Comparison of ENCODE assay signal across 8 cellular contexts in the genomic region with DNA sequence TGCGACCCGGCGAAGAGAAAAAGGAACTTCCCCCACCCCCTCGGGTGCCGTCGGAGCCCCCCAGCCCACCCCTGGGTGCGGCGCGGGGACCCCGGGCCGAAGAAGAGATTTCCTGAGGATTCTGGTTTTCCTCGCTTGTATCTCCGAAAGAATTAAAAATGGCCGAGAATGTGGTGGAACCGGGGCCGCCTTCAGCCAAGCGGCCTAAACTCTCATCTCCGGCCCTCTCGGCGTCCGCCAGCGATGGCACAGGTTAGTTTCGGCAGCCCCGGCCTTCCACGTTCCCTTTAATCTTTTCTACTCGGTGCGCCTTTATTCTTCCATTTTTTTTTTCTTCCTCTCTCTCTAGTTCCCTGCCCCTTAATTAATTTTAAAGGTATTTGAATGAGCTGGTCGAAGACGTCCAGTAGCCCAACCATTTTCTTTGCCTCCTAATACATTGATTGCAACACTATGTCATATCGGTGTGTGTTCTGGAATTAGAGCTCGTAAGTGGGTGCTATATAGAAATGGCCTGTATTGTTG. TPM values are rescaled to one million over a fixed set of nuclear protein-coding genes. Genes with fewer than 3 reads are reported as not detected.
DNase-seq lines count a peak whose midpoint lies in the region; ATAC-seq and TF ChIP-seq lines count a peak whose summit lies in the region.

No MANE protein-coding gene starts in this region.

- DNase-seq in activated gamma-delta T cell treated with Interleukin-2 at 50 U/mL for 16 hours: peak; percentile 10
- DNase-seq in activated gamma-delta T cell (lab: John Stamatoyannopoulos, UW): no peak
- DNase-seq in MM.1S: peak; percentile 50
- DNase-seq in activated CD4-positive, alpha-beta memory T cell treated with anti-CD3 and anti-CD28 coated beads, Interleukin-2, amount 10 ng/mL, durations not matched to agents 7 days and 5 days: peak; percentile 45
- peak; percentile 38 for DNase-seq in fibroblast of peridontal ligament (ENCODE audit: extremely low read depth)
- DNase-seq in natural killer cell treated with Interleukin-12 subunit alpha and Interleukin-12 subunit beta and Interleukin-15 and Interleukin-18, amount 100 ng/mL, for 72 hours (ENCODE audit: low spot score): no peak

- no peaks in the 10 kb centered on the region for H3K27me3 ChIP-seq in MM.1S (replicated peaks; ENCODE audit: insufficient read depth, low read length)

- H4K20me1 ChIP-seq in MM.1S (ENCODE audit: insufficient read depth, low read length): peaks cover 37% of the 10 kb centered on the region

- peak overlapping the region; percentile 40; the same call in 1 of the 2 replicates for H2AFZ ChIP-seq in MM.1S (ENCODE audit: low read length)

- H3K27ac ChIP-seq in MM.1S (ENCODE audit: low read length): peak overlapping the region; percentile 99; the same call in 1 of the 2 replicates

- H3K36me3 Mint-ChIP-seq in activated CD4-positive, alpha-beta memory T cell treated with anti-CD3 and anti-CD28 coated beads, Interleukin-2, amount 10 ng/mL, durations not matched to agents 7 days and 5 days (ENCODE audit: low read depth): peaks cover 40% of the 10 kb centered on the region
- peaks cover 19% of the 10 kb centered on the region for H3K36me3 Mint-ChIP-seq in natural killer cell treated with Interleukin-12 subunit alpha and Interleukin-12 subunit beta and Interleukin-15 and Interleukin-18, amount 100 ng/mL, for 72 hours

- H3K9me2 ChIP-seq in MM.1S (replicated peaks; ENCODE audit: insufficient read depth, low read length): no peaks in the 10 kb centered on the region

- H3K27me3 Mint-ChIP-seq in activated CD4-positive, alpha-beta memory T cell treated with anti-CD3 and anti-CD28 coated beads, Interleukin-2, amount 10 ng/mL, durations not matched to agents 7 days and 5 days: no peaks in the 10 kb centered on the region
- no peaks in the 10 kb centered on the region for H3K27me3 Mint-ChIP-seq in natural killer cell treated with Interleukin-12 subunit alpha and Interleukin-12 subunit beta and Interleukin-15 and Interleukin-18, amount 100 ng/mL, for 72 hours

- H3K4me1 Mint-ChIP-seq in activated CD4-positive, alpha-beta memory T cell treated with anti-CD3 and anti-CD28 coated beads, Interleukin-2, amount 10 ng/mL, durations not matched to agents 7 days and 5 days: peaks cover 40% of the 10 kb centered on the region
- peaks cover 34 to 43% of the 10 kb centered on the region in 2 donors for H3K4me1 Mint-ChIP-seq in natural killer cell treated with Interleukin-12 subunit alpha and Interleukin-12 subunit beta and Interleukin-15 and Interleukin-18, amount 100 ng/mL, for 72 hours (ENCODE audit: low read depth in 2 of 2)

- peaks cover 12% of the 10 kb centered on the region for H3K4me1 ChIP-seq in MM.1S (ENCODE audit: low read length)

- no peaks in the 10 kb centered on the region for H3K9me3 ChIP-seq in MM.1S (replicated peaks; ENCODE audit: insufficient read depth, low read length)

- no peaks in the 10 kb centered on the region for H3K36me3 ChIP-seq in MM.1S (replicated peaks; ENCODE audit: insufficient read depth, low read length)

- POLR2A ChIA-PET in activated CD4-positive, alpha-beta memory T cell treated with anti-CD3 and anti-CD28 coated beads, Interleukin-2, amount 10 ng/mL, durations not matched to agents 7 days and 5 days (lab: Charles Lee): interaction anchor here (0.9 to 8.4 kb wide), 27 partner anchors 13 to 497 kb away, joined by 3 to 244 read pairs (median 4); partner anchors contain the start of genes ACO2, PHF5A, PMM1 and RANGAP1

- peak overlapping the region; percentile 93 for H3K4me3 Mint-ChIP-seq in activated CD4-positive, alpha-beta memory T cell treated with anti-CD3 and anti-CD28 coated beads, Interleukin-2, amount 10 ng/mL, durations not matched to agents 7 days and 5 days
- peak overlapping the region; percentile 94 for H3K4me3 Mint-ChIP-seq in natural killer cell treated with Interleukin-12 subunit alpha and Interleukin-12 subunit beta and Interleukin-15 and Interleukin-18, amount 100 ng/mL, for 72 hours

- H3K4me2 ChIP-seq in MM.1S (ENCODE audit: low read depth, low read length): peak overlapping the region; percentile 73

- peak overlapping the region; percentile 85 for H3K4me3 ChIP-seq in MM.1S (ENCODE audit: low read length)

- H3K27ac Mint-ChIP-seq in activated CD4-positive, alpha-beta memory T cell treated with anti-CD3 and anti-CD28 coated beads, Interleukin-2, amount 10 ng/mL, durations not matched to agents 7 days and 5 days: peak overlapping the region; percentile 94
- H3K27ac Mint-ChIP-seq in natural killer cell treated with Interleukin-12 subunit alpha and Interleukin-12 subunit beta and Interleukin-15 and Interleukin-18, amount 100 ng/mL, for 72 hours: peak overlapping the region; percentile 92 to 97

- H3F3A ChIP-seq in MM.1S (ENCODE audit: insufficient read depth, low read length): 0 out of 2 replicates have a peak, but pooled peaks cover 4% of the 10 kb centered on the region

- TF ChIP-seq CTCF in MM.1S (IDR thresholded peaks at IDR 0.05; ENCODE audit: low read length): no peak

- no peaks in the 10 kb centered on the region for H3K9me3 Mint-ChIP-seq in activated CD4-positive, alpha-beta memory T cell treated with anti-CD3 and anti-CD28 coated beads, Interleukin-2, amount 10 ng/mL, durations not matched to agents 7 days and 5 days
- no peaks in the 10 kb centered on the region for H3K9me3 Mint-ChIP-seq in natural killer cell treated with Interleukin-12 subunit alpha and Interleukin-12 subunit beta and Interleukin-15 and Interleukin-18, amount 100 ng/mL, for 72 hours

- no peak for ATAC-seq in natural killer cell treated with Interleukin-12 subunit alpha and Interleukin-12 subunit beta and Interleukin-15 and Interleukin-18, amount 100 ng/mL, for 72 hours
- ATAC-seq in HG03196 (IDR thresholded peaks at IDR 0.05; ENCODE audit: unreplicated experiment): no peak
- ATAC-seq in HG03045 (IDR thresholded peaks at IDR 0.05; ENCODE audit: unreplicated experiment): no peak

- peak overlapping the region; percentile 83 for H3K9ac ChIP-seq in MM.1S (ENCODE audit: low read length)

- CTCF ChIA-PET in activated CD4-positive, alpha-beta memory T cell treated with anti-CD3 and anti-CD28 coated beads, Interleukin-2, amount 10 ng/mL, durations not matched to agents 7 days and 5 days (lab: Charles Lee): interaction anchor here (0.6 to 3.6 kb wide), 5 partner anchors 17 to 170 kb away, joined by 4 to 24 read pairs (median 8); partner anchors contain the start of gene RBX1

- peaks cover 56% of the 10 kb centered on the region for H3K79me2 ChIP-seq in MM.1S (ENCODE audit: low read length)

RNA-seq across cellular contexts. Expression of gene EP300, which starts 0.5 kb away (rescaled TPM):
- 10 to 100 TPM; 63.3 to 68.4 TPM for total RNA-seq in activated CD4-positive, alpha-beta memory T cell treated with anti-CD3 and anti-CD28 coated beads, Interleukin-2, amount 10 ng/mL, durations not matched to agents 7 days and 5 days
- 100 to 1,000 TPM in 1 of 2 donors, 10 to 100 TPM in 1; 92.0 to 106 TPM for total RNA-seq in natural killer cell treated with Interleukin-12 subunit alpha and Interleukin-12 subunit beta and Interleukin-15 and Interleukin-18, amount 100 ng/mL, for 72 hours

Comparison
In these comparisons a context has a peak if more than half of its experiments do, and no peak if none do; other contexts are left out.
1. DNase-seq: peak in activated gamma-delta T cell treated with Interleukin-2 at 50 U/mL for 16 hours (single experiment), MM.1S (single experiment), activated CD4-positive, alpha-beta memory T cell treated with anti-CD3 and anti-CD28 coated beads, Interleukin-2, amount 10 ng/mL, durations not matched to agents 7 days and 5 days (single experiment) and fibroblast of peridontal ligament (single experiment); none in activated gamma-delta T cell (single experiment) and natural killer cell treated with Interleukin-12 subunit alpha and Interleukin-12 subunit beta and Interleukin-15 and Interleukin-18, amount 100 ng/mL, for 72 hours (single experiment).